In the genomic region with DNA sequence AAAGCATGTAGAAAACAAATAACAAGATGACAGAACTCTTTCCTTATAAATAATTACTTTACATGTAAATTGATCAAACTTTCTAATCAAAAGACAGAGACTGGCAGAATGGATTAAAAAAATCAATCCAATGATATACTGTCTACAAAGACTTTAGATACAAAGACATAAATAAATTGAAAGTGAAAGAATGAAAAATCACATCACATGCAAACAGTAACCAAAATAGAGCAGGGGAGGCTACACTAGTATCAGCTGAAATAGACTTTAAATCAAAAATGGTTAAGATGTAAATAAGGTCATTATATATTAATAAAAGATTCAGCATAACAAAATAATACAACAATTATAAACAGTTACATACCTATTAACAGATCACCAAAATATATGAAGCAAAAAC, we compare ENCODE assay signal across 21 cellular contexts.
DNase-seq lines count a peak whose midpoint lies in the region; ATAC-seq, FAIRE-seq and TF ChIP-seq lines count a peak whose summit lies in the region.
"Had no signal": no experiment of that assay in that cellular context is flagged by ENCODE, and none has a peak within 500 bp of the region (broad histone marks: within the 10 kb centered on the region; RNA-seq: fewer than 3 reads in every experiment).

No MANE protein-coding gene starts in this region.

- H3K27ac Mint-ChIP-seq in natural killer cell treated with Interleukin-12 subunit alpha and Interleukin-12 subunit beta and Interleukin-15 and Interleukin-18, amount 100 ng/mL, for 72 hours: peak overlapping the region in 1 of 2 donors; percentile 11
- H3K27ac Mint-ChIP-seq in type B pancreatic cell: no peak overlapping the region
- H3K27ac Mint-ChIP-seq: H9 had no signal

- peaks cover 29% of the 10 kb centered on the region for H3K36me3 Mint-ChIP-seq in natural killer cell treated with Interleukin-12 subunit alpha and Interleukin-12 subunit beta and Interleukin-15 and Interleukin-18, amount 100 ng/mL, for 72 hours
- peaks cover 28% of the 10 kb centered on the region for H3K36me3 Mint-ChIP-seq in type B pancreatic cell

- no peak overlapping the region for H3K9ac ChIP-seq in Loucy (ENCODE audit: low read depth, low read length, poor library complexity, severe bottlenecking)
- H3K9ac ChIP-seq: BLaER1 had no signal

- peak overlapping the region; percentile 53 for H3K4me2 ChIP-seq in Loucy (ENCODE audit: low read depth, low read length, poor library complexity, severe bottlenecking)
- H3K4me2 ChIP-seq: BLaER1 had no signal

- DNase-seq in GM18507 (ENCODE audit: extremely low spot score, insufficient read length, low read depth) (no peak), NCI-H1048 (lab: John Stamatoyannopoulos, UW) (no peak), AG08396 (ENCODE audit: low spot score) (no peak), type B pancreatic cell (ENCODE audit: extremely low spot score, unreplicated experiment) (no peak), urothelium cell line (ENCODE audit: low spot score) (no peak)
- DNase-seq in natural killer cell treated with Interleukin-12 subunit alpha and Interleukin-12 subunit beta and Interleukin-15 and Interleukin-18, amount 100 ng/mL, for 72 hours (ENCODE audit: low spot score): no peak
- DNase-seq: CD8-positive, alpha-beta memory T cell; DND-41; GDM1; H9; KBM-7; NCI-H1092 treated with DMSO at 0.1 percent for 48 hours; NCI-H2081 treated with DMSO at 0.1 percent for 48 hours; NCI-H510A treated with DMSO at 0.1 percent for 48 hours; Peyer's patch; SHP77 had no signal

- H3K4me1 ChIP-seq in Loucy (ENCODE audit: insufficient read depth, low read length, poor library complexity, severe bottlenecking): peaks cover 16% of the 10 kb centered on the region
- H3K4me1 ChIP-seq: BLaER1, Peyer's patch had no signal

- H2AFZ ChIP-seq in Loucy (ENCODE audit: low read length): no peak overlapping the region

- FAIRE-seq in GM18507 (lab: Jason Lieb, UNC) (peak; percentile 31), colon (lab: Jason Lieb, UNC) (peak; percentile 57), urothelium cell line (lab: Jason Lieb, UNC) (no peak)
- FAIRE-seq: GM12891 had no signal

- H3K9me3 ChIP-seq in Loucy (ENCODE audit: insufficient read depth, low read depth, low read length): peaks cover 9% of the 10 kb centered on the region; the same call in 1 of the 2 replicates
- H3K9me3 ChIP-seq: BLaER1, Peyer's patch had no signal

- H3K4me3 Mint-ChIP-seq in natural killer cell treated with Interleukin-12 subunit alpha and Interleukin-12 subunit beta and Interleukin-15 and Interleukin-18, amount 100 ng/mL, for 72 hours: peak overlapping the region; percentile 13
- no peak overlapping the region for H3K4me3 Mint-ChIP-seq in type B pancreatic cell
- H3K4me3 Mint-ChIP-seq: H9 had no signal

- H3K27me3 Mint-ChIP-seq in natural killer cell treated with Interleukin-12 subunit alpha and Interleukin-12 subunit beta and Interleukin-15 and Interleukin-18, amount 100 ng/mL, for 72 hours: no peaks in the 10 kb centered on the region
- no peaks in the 10 kb centered on the region for H3K27me3 Mint-ChIP-seq in type B pancreatic cell
- H3K27me3 Mint-ChIP-seq: CD8-positive, alpha-beta memory T cell had no signal

- no peaks in the 10 kb centered on the region for H3K79me2 ChIP-seq in Loucy (ENCODE audit: insufficient read depth, low read length)

- no peak for ATAC-seq in natural killer cell treated with Interleukin-12 subunit alpha and Interleukin-12 subunit beta and Interleukin-15 and Interleukin-18, amount 100 ng/mL, for 72 hours
- ATAC-seq: SK-N-SH treated with all-trans-retinoic acid at 6 μM for 48 hours had no signal

- no peaks in the 10 kb centered on the region for H3K9me2 ChIP-seq in Loucy (replicated peaks; ENCODE audit: low read depth, low read length)

- peak overlapping the region; percentile 6 for H3K4me3 ChIP-seq in Loucy (ENCODE audit: low read length, poor library complexity, severe bottlenecking)
- H3K4me3 ChIP-seq: BLaER1, Peyer's patch had no signal

- TF ChIP-seq CTCF in Loucy (conservative IDR thresholded peaks at IDR 0.05; ENCODE audit: low read length) (no peak), type B pancreatic cell (conservative IDR thresholded peaks at IDR 0.05) (no peak)

- no peaks in the 10 kb centered on the region for H3K27me3 ChIP-seq in Loucy (ENCODE audit: insufficient read depth, low read length, poor library complexity, severe bottlenecking)
- H3K27me3 ChIP-seq: BLaER1, Peyer's patch had no signal

- no peaks in the 10 kb centered on the region for H3F3A ChIP-seq in Loucy (ENCODE audit: low read depth)

- H3K4me1 Mint-ChIP-seq in natural killer cell treated with Interleukin-12 subunit alpha and Interleukin-12 subunit beta and Interleukin-15 and Interleukin-18, amount 100 ng/mL, for 72 hours (ENCODE audit: low read depth in 2 of 2): peaks cover 21 to 34% of the 10 kb centered on the region in 2 donors
- no peaks in the 10 kb centered on the region for H3K4me1 Mint-ChIP-seq in type B pancreatic cell (ENCODE audit: unreplicated experiment)

- H3K36me3 ChIP-seq in Loucy (ENCODE audit: insufficient read depth, low read length): peaks cover 42% of the 10 kb centered on the region

- H3K9me3 Mint-ChIP-seq in natural killer cell treated with Interleukin-12 subunit alpha and Interleukin-12 subunit beta and Interleukin-15 and Interleukin-18, amount 100 ng/mL, for 72 hours: peaks cover 4% of the 10 kb centered on the region
- H3K9me3 Mint-ChIP-seq in type B pancreatic cell: no peaks in the 10 kb centered on the region
- H3K9me3 Mint-ChIP-seq: H9 had no signal

- H4K20me1 ChIP-seq in Loucy (ENCODE audit: insufficient read depth, low read length, poor library complexity, severe bottlenecking): no peaks in the 10 kb centered on the region
- H4K20me1 ChIP-seq: BLaER1 had no signal
